ENCODE assay signal across 9 cellular contexts in the genomic region with DNA sequence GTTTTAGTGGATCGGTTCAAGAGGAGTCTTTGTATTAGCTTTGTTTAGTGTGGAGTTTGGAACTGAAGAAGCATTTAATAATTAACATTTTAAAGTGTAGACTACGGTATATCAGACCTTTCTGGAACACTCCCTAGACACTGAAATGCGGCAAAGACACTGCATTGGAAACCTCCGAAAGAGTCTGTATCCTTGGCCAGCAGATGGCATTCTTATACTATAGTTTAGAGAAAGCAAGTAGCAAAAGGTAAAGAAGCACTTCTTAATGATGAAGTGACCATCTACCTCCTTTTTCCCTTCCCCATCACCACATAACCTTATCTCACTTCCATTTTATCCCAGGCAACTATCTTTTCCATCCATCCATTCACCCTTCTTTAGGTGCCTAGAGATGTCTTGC. TPM values are rescaled to one million over a fixed set of nuclear protein-coding genes. Genes with fewer than 3 reads are reported as not detected.
DNase-seq lines count a peak whose midpoint lies in the region; ATAC-seq and TF ChIP-seq lines count a peak whose summit lies in the region.
"Had no signal": no experiment of that assay in that cellular context is flagged by ENCODE, and none has a peak within 500 bp of the region (broad histone marks: within the 10 kb centered on the region; RNA-seq: fewer than 3 reads in every experiment).

No MANE protein-coding gene starts in this region.

- H3K27ac Mint-ChIP-seq in activated CD8-positive, alpha-beta T cell treated with anti-CD3 and anti-CD28 coated beads for 36 hours = no peak overlapping the region

- 24% methylated on average over 4 of the region's 4 CpGs for WGBS in suprapubic skin

- DNase-seq in activated gamma-delta T cell treated with Interleukin-2 at 50 U/mL for 16 hours = peak; percentile 19
- no peak for DNase-seq in activated gamma-delta T cell (lab: John Stamatoyannopoulos, UW)
- DNase-seq in HCT116 (ENCODE audit: low read depth, low spot score) = no peak
- DNase-seq in NCI-H1930 (lab: John Stamatoyannopoulos, UW) = peak; percentile 34 to 54
- peak; percentile 17 for DNase-seq in activated CD8-positive, alpha-beta T cell treated with anti-CD3 and anti-CD28 coated beads for 36 hours
- DNase-seq in left cardiac atrium = no peak
- no peak for DNase-seq in suprapubic skin (ENCODE audit: low spot score in 2 of 2)

- H2AFZ ChIP-seq in HCT116 (ENCODE audit: low read depth, low read length, poor library complexity, severe bottlenecking) = no peak overlapping the region

- no peaks in the 10 kb centered on the region for H3K36me3 ChIP-seq in HCT116 (ENCODE audit: control insufficient read depth in 1 of 2, insufficient read depth in 2 of 2, low read length in 2 of 2)
- no peaks in the 10 kb centered on the region for H3K36me3 ChIP-seq in suprapubic skin

- no peak overlapping the region for H3K4me2 ChIP-seq in HCT116 (ENCODE audit: low read length)

- no peaks in the 10 kb centered on the region for H3K9me2 ChIP-seq in HCT116 (ENCODE audit: insufficient read depth)

- peak; percentile 70 for TF ChIP-seq RAD21 in HCT116 (IDR thresholded peaks at IDR 0.05; ENCODE audit: low read depth)

- H3K4me3 ChIP-seq in HCT116 (replicated peaks in 1 of 2; ENCODE audit: low read depth in 1 of 2, low read length in 2 of 2) (no peak overlapping the region), suprapubic skin (no peak overlapping the region)

- POLR2A ChIA-PET in HCT116 (lab: Charles Lee) = no interaction called here
- POLR2A ChIA-PET in activated CD8-positive, alpha-beta T cell treated with anti-CD3 and anti-CD28 coated beads for 36 hours (lab: Charles Lee) = no interaction called here

- H3K27ac ChIP-seq in HCT116 (ENCODE audit: low read depth, low read length) (no peak overlapping the region), suprapubic skin (no peak overlapping the region)

- no peak for TF ChIP-seq EP300 in suprapubic skin (IDR thresholded peaks at IDR 0.05)

- no peaks in the 10 kb centered on the region for H3K9me3 Mint-ChIP-seq in activated CD8-positive, alpha-beta T cell treated with anti-CD3 and anti-CD28 coated beads for 36 hours

- no peaks in the 10 kb centered on the region for H3K4me1 ChIP-seq in HCT116 (ENCODE audit: control insufficient read depth in 1 of 2, insufficient read depth in 2 of 2, low read length in 2 of 2)
- H3K4me1 ChIP-seq in suprapubic skin = no peaks in the 10 kb centered on the region

- RAD21 ChIA-PET in HCT116 (lab: Charles Lee; ENCODE audit: low non-redundant PET in 1 of 2, low total read pairs in 2 of 2, uncharacterized antibody in 2 of 2, unreplicated experiment in 2 of 2) = no interaction called here

- no peaks in the 10 kb centered on the region for H3K79me2 ChIP-seq in HCT116 (ENCODE audit: insufficient read depth, low read length)

- H3K27me3 Mint-ChIP-seq in activated CD8-positive, alpha-beta T cell treated with anti-CD3 and anti-CD28 coated beads for 36 hours = peaks cover 13% of the 10 kb centered on the region

- H3K9me3 ChIP-seq in HCT116 (ENCODE audit: control insufficient read depth in 1 of 2, insufficient read depth in 1 of 2, low read depth in 1 of 2, low read length in 2 of 2) (no peaks in the 10 kb centered on the region), suprapubic skin (no peaks in the 10 kb centered on the region)

- H4K20me1 ChIP-seq in HCT116 (ENCODE audit: insufficient read depth) = no peaks in the 10 kb centered on the region

- H3K36me3 Mint-ChIP-seq in activated CD8-positive, alpha-beta T cell treated with anti-CD3 and anti-CD28 coated beads for 36 hours (ENCODE audit: low read depth) = no peaks in the 10 kb centered on the region

- no TSS peak for BruUV-seq in HCT116 (replicated peaks; lab: Mats Ljungman, UMichigan)

- H3K27me3 ChIP-seq in HCT116 (ENCODE audit: insufficient read depth, low read length) = no peaks in the 10 kb centered on the region
- no peaks in the 10 kb centered on the region for H3K27me3 ChIP-seq in suprapubic skin

- H3K4me3 Mint-ChIP-seq in activated CD8-positive, alpha-beta T cell treated with anti-CD3 and anti-CD28 coated beads for 36 hours = no peak overlapping the region

- peak; percentile 75 for ATAC-seq in HCT116
- ATAC-seq in activated CD8-positive, alpha-beta T cell treated with anti-CD3 and anti-CD28 coated beads for 36 hours = peak; percentile 58
- peak; percentile 75 to 83 for ATAC-seq in left cardiac atrium
- ATAC-seq in GM19452 (IDR thresholded peaks at IDR 0.05; ENCODE audit: unreplicated experiment) = no peak

- no peaks in the 10 kb centered on the region for H3K4me1 Mint-ChIP-seq in activated CD8-positive, alpha-beta T cell treated with anti-CD3 and anti-CD28 coated beads for 36 hours (ENCODE audit: low read depth)

- no peak for TF ChIP-seq POLR2A in HCT116 (IDR thresholded peaks at IDR 0.05; ENCODE audit: borderline replicate concordance, extremely low read depth, insufficient read depth, insufficient read length)
- no peak for TF ChIP-seq POLR2A in suprapubic skin (IDR thresholded peaks at IDR 0.05)

- intact Hi-C loops in HCT116 (cut with micrococcal nuclease) (loop anchor here (1.0 to 5.0 kb wide), 3 partner anchors 313 to 736 kb away; no protein-coding TSS in a partner anchor), left cardiac atrium (cut with DNase I) (loop anchor here in 1 of 2 donors (10.0 kb wide), 1 partner anchor 740 kb away; no protein-coding TSS in a partner anchor)
- intact Hi-C loops in activated CD8-positive, alpha-beta T cell treated with anti-CD3 and anti-CD28 coated beads for 36 hours (cut with micrococcal nuclease) = loop anchor here (10.0 kb wide), 1 partner anchor 140 kb away; no protein-coding TSS in a partner anchor

- TF ChIP-seq CTCF in HCT116 (IDR thresholded peaks at IDR 0.05 in 2 of 3, conservative IDR thresholded peaks at IDR 0.05 in 1 of 3; ENCODE audit: borderline replicate concordance in 1 of 3, insufficient read depth in 1 of 3, low read depth in 2 of 3, low read length in 2 of 3) (peak; percentile 29 to 47 (median 42); a peak in 4 of 6 replicates), suprapubic skin (IDR thresholded peaks at IDR 0.05) (peak; percentile 5 to 33)
- no peak for TF ChIP-seq CTCF in activated CD8-positive, alpha-beta T cell treated with anti-CD3 and anti-CD28 coated beads for 36 hours (IDR thresholded peaks at IDR 0.05)

- CTCF ChIA-PET in HCT116 (lab: Charles Lee) = no interaction called here
- CTCF ChIA-PET in activated CD8-positive, alpha-beta T cell treated with anti-CD3 and anti-CD28 coated beads for 36 hours (lab: Charles Lee) = interaction anchor here (0.6 to 1.3 kb wide), 3 partner anchors 9 to 179 kb away, joined by 3 to 4 read pairs (median 3); no protein-coding TSS in a partner anchor

- no peak overlapping the region for H3K9ac ChIP-seq in HCT116 (ENCODE audit: low read length)

TF ChIP-seq in HCT116, 20 proteins besides CTCF, POLR2A, EP300 and RAD21:
- TF ChIP-seq MAX (IDR thresholded peaks at IDR 0.05) = no peak
- TF ChIP-seq ZNF274 (IDR thresholded peaks at IDR 0.05; ENCODE audit: low read depth, low read length) = no peak
- TF ChIP-seq CEBPB (IDR thresholded peaks at IDR 0.05; ENCODE audit: low read depth) = no peak
- no peak for TF ChIP-seq EZH2phosphoT487 (IDR thresholded peaks at IDR 0.05; ENCODE audit: borderline replicate concordance)
- no peak for TF ChIP-seq CBX3 (IDR thresholded peaks at IDR 0.05; ENCODE audit: low read depth)
- TF ChIP-seq SP1 (IDR thresholded peaks at IDR 0.05; ENCODE audit: low read depth) = no peak

RNA-seq across cellular contexts. Expression of gene FABP2, which starts 7.6 kb away (rescaled TPM):
- total RNA-seq in HCT116 (2021; ENCODE audit: unreplicated experiment) = not detected
- polyA plus RNA-seq in HCT116 (2012) = not detected in 2 replicates
- not detected for total RNA-seq in activated CD8-positive, alpha-beta T cell treated with anti-CD3 and anti-CD28 coated beads for 36 hours
- total RNA-seq in left cardiac atrium = not detected
- total RNA-seq in suprapubic skin = not detected
- polyA plus RNA-seq: esophagus had no signal

Comparison
In these comparisons a context has a peak if more than half of its experiments do, and no peak if none do; other contexts are left out.
1. DNase-seq: peak in activated gamma-delta T cell treated with Interleukin-2 at 50 U/mL for 16 hours (single experiment), NCI-H1930 (2 of 2) and activated CD8-positive, alpha-beta T cell treated with anti-CD3 and anti-CD28 coated beads for 36 hours (single experiment); none in activated gamma-delta T cell (single experiment), HCT116 (single experiment), left cardiac atrium (single experiment) and suprapubic skin (0 of 2).